ENCODE assay signal across 8 cellular contexts in the genomic region with DNA sequence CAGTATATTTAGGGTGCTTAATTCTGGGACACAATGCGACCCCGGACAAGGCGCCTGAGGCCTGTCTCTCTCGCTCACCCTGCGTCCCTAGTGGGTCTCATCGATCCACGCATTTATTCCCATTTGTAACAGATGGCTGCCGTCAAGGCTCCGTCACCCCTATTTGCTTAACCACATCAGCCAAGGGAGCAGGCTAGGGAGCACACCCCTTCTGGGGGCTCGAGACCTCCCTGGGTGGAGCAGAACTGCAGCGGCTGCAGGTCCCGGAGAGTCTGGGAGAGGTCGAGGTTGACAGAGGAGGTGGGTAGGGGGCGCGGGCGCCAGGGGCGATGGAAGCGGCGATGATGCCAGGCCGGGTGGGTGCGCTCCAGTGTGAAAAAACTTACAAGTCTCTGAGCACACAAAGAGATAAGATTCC. TPM values are rescaled to one million over a fixed set of nuclear protein-coding genes. Genes with fewer than 3 reads are reported as not detected.
DNase-seq lines count a peak whose midpoint lies in the region; ATAC-seq and TF ChIP-seq lines count a peak whose summit lies in the region.

No MANE protein-coding gene starts in this region.

- in situ Hi-C loops in brain microvascular endothelial cell (cut with HindIII; ENCODE audit: low pct_ligation_motif_present, low sequenced_read_pairs) = no loop called here

- no peak for ATAC-seq in T-cell (replicated peaks in 1 of 4)

- CTCF ChIA-PET in T-cell (lab: Charles Lee) = interaction anchor here in 1 of 2 donors (0.7 to 1.2 kb wide), 2 partner anchors 60 to 1351 kb away, joined by 4 to 5 read pairs; no protein-coding TSS in a partner anchor

- peak overlapping the region; percentile 96 for H3K4me3 ChIP-seq in brain microvascular endothelial cell (ENCODE audit: low read depth, low read length)

- peak overlapping the region; percentile 95 to 100 for H3K27ac Mint-ChIP-seq in T-cell

- no peaks in the 10 kb centered on the region for H3K27me3 ChIP-seq in brain microvascular endothelial cell (replicated peaks)

- peaks cover 42 to 53% (median 50%) of the 10 kb centered on the region in 3 donors for H3K4me1 Mint-ChIP-seq in T-cell

- peak; percentile 6 for DNase-seq in NCI-H1694 (lab: John Stamatoyannopoulos, UW)
- no peak for DNase-seq in NCI-H1694 treated with DMSO at 0.1 percent for 48 hours (lab: John Stamatoyannopoulos, UW)
- DNase-seq in T-cell = peak in 17 of 34 experiments; percentile 2 to 26 (median 8)
- DNase-seq in brain microvascular endothelial cell = no peak
- peak; percentile 13 for DNase-seq in kidney tubule cell (ENCODE audit: low spot score)
- peak; percentile 17 for DNase-seq in stimulated activated CD4-positive, alpha-beta T cell treated with anti-CD3 and anti-CD28 coated beads, Interleukin-4, amount 100 ng/mL, for 24 hours
- DNase-seq in NCI-H2196 treated with DMSO at 0.1 percent for 48 hours (lab: John Stamatoyannopoulos, UW; ENCODE audit: unreplicated experiment) = no peak
- DNase-seq in mesenteric fat pad (ENCODE audit: low spot score) = no peak

- peaks cover 11% of the 10 kb centered on the region for H3K36me3 ChIP-seq in brain microvascular endothelial cell (replicated peaks)

- H3K9me3 Mint-ChIP-seq in T-cell = no peaks in the 10 kb centered on the region

- H3K4me3 Mint-ChIP-seq in T-cell = peak overlapping the region; percentile 92 to 100 (median 100)

- POLR2A ChIA-PET in T-cell (lab: Charles Lee) = interaction anchor here in 1 of 2 donors (0.6 kb wide), 1 partner anchor 22 kb away, joined by 8 read pairs; no protein-coding TSS in a partner anchor

- peak; percentile 14 for TF ChIP-seq CTCF in brain microvascular endothelial cell (IDR thresholded peaks at IDR 0.05; ENCODE audit: low read depth, low read length, missing control alignments)

- H3K27me3 Mint-ChIP-seq in T-cell = peaks cover 0 to 2% of the 10 kb centered on the region in 2 donors

- peaks cover 16% of the 10 kb centered on the region for H3K36me3 Mint-ChIP-seq in T-cell

- peak overlapping the region; percentile 96 for H3K27ac ChIP-seq in brain microvascular endothelial cell

RNA-seq across cellular contexts. Expression of a gene that starts 0.5 kb away (rescaled TPM):
- total RNA-seq in T-cell (10 to 100 TPM; 15.8 to 20.3 (median 19.1) TPM), mesenteric fat pad (44.0 TPM)

RNA-seq across cellular contexts. Expression of a gene that starts 2.0 kb away (rescaled TPM):
- total RNA-seq in T-cell (10 to 100 TPM; 35.2 to 61.0 (median 57.6) TPM), mesenteric fat pad (24.5 TPM)

Comparison
In these comparisons a context has a peak if more than half of its experiments do, and no peak if none do; other contexts are left out.
1. DNase-seq: peak in NCI-H1694 (single experiment), kidney tubule cell (single experiment) and stimulated activated CD4-positive, alpha-beta T cell treated with anti-CD3 and anti-CD28 coated beads, Interleukin-4, amount 100 ng/mL, for 24 hours (single experiment); none in NCI-H1694 treated with DMSO at 0.1 percent for 48 hours (single experiment), brain microvascular endothelial cell (single experiment), NCI-H2196 treated with DMSO at 0.1 percent for 48 hours (single experiment) and mesenteric fat pad (single experiment).